9 cellular contexts compared by ENCODE assay signal in the genomic region with DNA sequence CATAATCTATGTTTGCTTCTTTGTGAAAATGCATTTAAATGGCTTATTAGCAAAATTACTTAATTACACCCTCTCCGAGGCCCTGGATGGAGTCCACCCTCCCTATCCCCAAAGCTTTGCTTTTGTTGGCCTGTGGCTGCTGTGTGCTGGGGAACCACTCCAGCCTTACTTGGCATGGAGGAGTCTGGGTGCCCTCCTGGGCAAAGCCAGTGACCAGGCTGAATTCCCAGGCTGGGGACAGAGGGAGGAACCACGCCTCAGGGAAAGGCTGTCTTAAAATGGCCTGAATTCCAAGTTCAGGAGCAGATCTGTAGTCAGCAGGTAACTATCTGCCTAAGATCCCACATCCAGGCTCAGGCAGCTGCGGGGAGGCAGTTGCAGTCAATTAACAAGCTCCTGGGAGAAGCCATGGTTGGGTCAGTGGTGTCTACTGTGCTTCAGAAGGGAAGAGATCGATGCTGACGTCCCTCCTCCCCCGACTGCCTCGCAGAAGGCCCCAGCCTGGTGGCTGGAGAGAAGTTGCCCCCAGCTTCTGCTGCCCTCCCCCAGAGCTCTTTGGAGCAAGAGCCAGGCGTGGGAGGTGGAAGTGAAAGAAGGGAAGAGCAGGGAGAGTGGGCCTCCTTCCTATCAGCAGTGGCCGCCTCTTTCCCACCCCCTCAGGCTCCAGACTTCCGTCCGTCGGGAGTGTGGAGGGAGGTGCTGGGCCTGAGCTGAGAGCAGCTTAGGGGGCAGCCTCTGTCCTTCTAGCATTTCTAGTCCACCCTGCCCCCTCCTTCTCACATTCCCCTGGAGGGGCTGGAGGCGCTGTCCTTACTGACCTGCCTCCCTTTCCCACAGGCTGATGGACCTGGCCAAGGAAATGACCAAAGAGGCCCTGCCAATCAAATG. TPM values are rescaled to one million over a fixed set of nuclear protein-coding genes. Genes with fewer than 3 reads are reported as not detected.
A peak's percentile ranks its signal among the peaks of the same experiment; 100 is the strongest.
DNase-seq lines count a peak whose midpoint lies in the region; ATAC-seq, FAIRE-seq and TF ChIP-seq lines count a peak whose summit lies in the region.
"Had no signal": no experiment of that assay in that cellular context is flagged by ENCODE, and none has a peak within 500 bp of the region (broad histone marks: within the 10 kb centered on the region; RNA-seq: fewer than 3 reads in every experiment).

No MANE protein-coding gene starts in this region.

- H2AFZ ChIP-seq in HepG2 (ENCODE audit: low read length): peak overlapping the region; percentile 23

- TF ChIP-seq RAD21 in HepG2 (CRISPR knock-in tag; IDR thresholded peaks at IDR 0.05): no peak

- H3K4me3 Mint-ChIP-seq in dendritic cell treated with granulocyte-macrophage colony-stimulating factor and Interleukin-4, amounts not matched to agents 40 ng/mL and 50 ng/mL, for 4 days: peak overlapping the region; percentile 52
- H3K4me3 Mint-ChIP-seq: activated B cell treated with CpG ODN at 0.5 μM for 24 hours had no signal

- no peak for FAIRE-seq in HepG2 (lab: Jason Lieb, UNC)

- no peaks in the 10 kb centered on the region for H3K79me2 ChIP-seq in HepG2 (ENCODE audit: insufficient read depth, low read length)

- peaks cover 69% of the 10 kb centered on the region for H3K36me3 Mint-ChIP-seq in dendritic cell treated with granulocyte-macrophage colony-stimulating factor and Interleukin-4, amounts not matched to agents 40 ng/mL and 50 ng/mL, for 4 days (ENCODE audit: low read depth)

- TF ChIP-seq POLR2A in NB4 (IDR thresholded peaks at IDR 0.05; ENCODE audit: extremely low read depth, insufficient read length) (no peak), HepG2 (IDR thresholded peaks at IDR 0.05; ENCODE audit: insufficient read depth in 1 of 2, low read depth in 2 of 2, low read length in 2 of 2) (no peak)

- peak overlapping the region; percentile 77 for H3K27ac Mint-ChIP-seq in dendritic cell treated with granulocyte-macrophage colony-stimulating factor and Interleukin-4, amounts not matched to agents 40 ng/mL and 50 ng/mL, for 4 days
- H3K27ac Mint-ChIP-seq: activated B cell treated with CpG ODN at 0.5 μM for 24 hours had no signal

- peaks cover 1 to 8% of the 10 kb centered on the region in 2 experiments; a peak in 2 of 5 replicates for H3K27me3 ChIP-seq in HepG2 (ENCODE audit: control insufficient read depth in 1 of 2, insufficient read depth in 2 of 2, low read length in 2 of 2)

- DNase-seq in NB4 (ENCODE audit: low read depth): peak; percentile 79
- no peak for DNase-seq in HepG2 (ENCODE audit: low spot score)
- peak in 17 of 49 donors; percentile 34 to 78 (median 55) for DNase-seq in substantia nigra (lab: John Stamatoyannopoulos, UW)
- DNase-seq in HT-29 (ENCODE audit: low spot score): no peak
- DNase-seq in inferior parietal cortex (ENCODE audit: extremely low spot score): no peak
- no peak for DNase-seq in SW480 (ENCODE audit: low spot score)
- DNase-seq: activated B cell treated with CpG ODN at 0.5 μM for 24 hours had no signal

- H3K9me3 Mint-ChIP-seq in dendritic cell treated with granulocyte-macrophage colony-stimulating factor and Interleukin-4, amounts not matched to agents 40 ng/mL and 50 ng/mL, for 4 days: no peaks in the 10 kb centered on the region
- H3K9me3 Mint-ChIP-seq: activated B cell treated with CpG ODN at 0.5 μM for 24 hours had no signal

- no peak for TF ChIP-seq EP300 in HepG2 (IDR thresholded peaks at IDR 0.05; ENCODE audit: low read depth in 2 of 2, low read length in 2 of 2)
- no peak for TF ChIP-seq EP300 in HepG2 (CRISPR knock-in tag; IDR thresholded peaks at IDR 0.05; ENCODE audit: borderline replicate concordance)

- POLR2A ChIA-PET in HepG2 (lab: Yijun Ruan, JAX): interaction anchor here (1.3 to 1.4 kb wide), 2 partner anchors 11 to 12 kb away, joined by 4 to 5 read pairs; a partner anchor contains a TSS

- WGBS in HepG2 (ENCODE audit: low lambda C conversion rate): 23% methylated on average over 7 of the region's 13 CpGs

- H3K9ac ChIP-seq in HepG2 (ENCODE audit: insufficient read depth, low read depth, low read length): peak overlapping the region; percentile 37; the same call in 1 of the 2 replicates

- peaks cover 100% of the 10 kb centered on the region for H3K4me1 Mint-ChIP-seq in dendritic cell treated with granulocyte-macrophage colony-stimulating factor and Interleukin-4, amounts not matched to agents 40 ng/mL and 50 ng/mL, for 4 days (ENCODE audit: low read depth)

- peak overlapping the region; percentile 86 for H3K4me2 ChIP-seq in HepG2 (ENCODE audit: low read depth, low read length)

- intact Hi-C loops in dendritic cell treated with granulocyte-macrophage colony-stimulating factor and Interleukin-4, amounts not matched to agents 40 ng/mL and 50 ng/mL, for 4 days (cut with micrococcal nuclease): no loop called here
- intact Hi-C loops in HepG2 (cut with micrococcal nuclease; ENCODE audit: unreplicated experiment): no loop called here

- TF ChIP-seq CTCF in NB4 (IDR thresholded peaks at IDR 0.05; ENCODE audit: low read depth, low read length): no peak
- TF ChIP-seq CTCF in HepG2 (CRISPR knock-in tag; IDR thresholded peaks at IDR 0.05): no peak

- H3K36me3 ChIP-seq in HepG2 (replicated peaks in 1 of 2; ENCODE audit: control insufficient read depth in 1 of 2, insufficient read depth in 2 of 2, low read length in 2 of 2): no peaks in the 10 kb centered on the region

- no TSS peak for BruUV-seq in HepG2 (replicated peaks; lab: Mats Ljungman, UMichigan)

- H4K20me1 ChIP-seq in HepG2 (ENCODE audit: insufficient read depth, low read length): no peaks in the 10 kb centered on the region

- H3K27ac ChIP-seq in HepG2 (ENCODE audit: extremely low read length, insufficient read depth, low read length) (no peak overlapping the region), substantia nigra (ENCODE audit: low read depth, low read length, poor library complexity, severe bottlenecking) (peak overlapping the region; percentile 69)

- H3K4me3 ChIP-seq in NB4 (ENCODE audit: low read depth, low read length): no peak overlapping the region
- H3K4me3 ChIP-seq in HepG2 (replicated peaks in 1 of 3; ENCODE audit: insufficient read depth in 1 of 3, low read depth in 2 of 3, low read length in 3 of 3): peak overlapping the region; percentile 23 to 61 (median 47); a peak in 5 of 6 replicates

- CTCF ChIA-PET in HepG2 (lab: Yijun Ruan, JAX; ENCODE audit: low intra/inter-chr PET ratio, low total read pairs): no interaction called here

- no peaks in the 10 kb centered on the region for H3K27me3 Mint-ChIP-seq in dendritic cell treated with granulocyte-macrophage colony-stimulating factor and Interleukin-4, amounts not matched to agents 40 ng/mL and 50 ng/mL, for 4 days

- no peaks in the 10 kb centered on the region for H3K9me3 ChIP-seq in HepG2 (ENCODE audit: low read length)

- in situ Hi-C loops in HepG2 (cut with HindIII; ENCODE audit: extremely low pct_ligation_motif_present, low pct_unique_long_range_greater_than_20kb): no loop called here

- peaks cover 29% of the 10 kb centered on the region for H3K4me1 ChIP-seq in HepG2 (ENCODE audit: insufficient read depth, low read length)

- peak; percentile 23 for ATAC-seq in HepG2
- ATAC-seq in GM21737 (IDR thresholded peaks at IDR 0.05; ENCODE audit: unreplicated experiment): no peak

RNA-seq across cellular contexts. Expression of a gene that starts 11.3 kb away (rescaled TPM):
- total RNA-seq in HepG2 (2016; rRNA removed; fragmentation: Illumina TruSeq; extraction: Trizol): 0.18 and 0.24 TPM in 2 replicates
- total RNA-seq in HepG2 (2016; cell fraction: cytosol; rRNA removed; fragmentation: Illumina TruSeq; extraction: Trizol; ENCODE audit: low read depth): not detected in 2 replicates
- 0.12 and 0.17 TPM in 2 replicates for total RNA-seq in HepG2 (2016; cell fraction: insoluble cytoplasmic fraction; rRNA removed; fragmentation: Illumina TruSeq; extraction: Trizol)
- 0.10 and 0.15 TPM in 2 replicates for total RNA-seq in HepG2 (2016; cell fraction: membrane; rRNA removed; fragmentation: Illumina TruSeq; extraction: Trizol)
- 0.34 and 0.43 TPM in 2 replicates for total RNA-seq in HepG2 (2016; cell fraction: nucleus; rRNA removed; fragmentation: Illumina TruSeq; extraction: Trizol)
- polyA plus RNA-seq in HepG2 (2011; rRNA removed): 0.11 and 0.42 TPM in 2 replicates
- 0.15 and 0.32 TPM in 2 replicates for polyA plus RNA-seq in HepG2 (2011; cell fraction: cytosol; rRNA removed)
- 0.71 and 0.77 TPM in 2 replicates for polyA plus RNA-seq in HepG2 (2011; cell fraction: nucleus; rRNA removed)
- polyA plus RNA-seq in HepG2 (2012): 0.28 and 0.65 TPM in 2 replicates
- polyA plus RNA-seq in HepG2 (2016; cell fraction: cytosol; fragmentation: Illumina TruSeq; extraction: Trizol; ENCODE audit: low read depth): 0.10 TPM in 1 of 2 replicates, not detected in the other
- 0.24 and 0.26 TPM in 2 replicates for polyA plus RNA-seq in HepG2 (2016; cell fraction: insoluble cytoplasmic fraction; fragmentation: Illumina TruSeq; extraction: Trizol; ENCODE audit: low read depth)
- polyA plus RNA-seq in HepG2 (2016; cell fraction: membrane; fragmentation: Illumina TruSeq; extraction: Trizol; ENCODE audit: low read depth): 0.21 TPM in 1 of 2 replicates, not detected in the other
- polyA plus RNA-seq in HepG2 (2016; cell fraction: nucleus; fragmentation: Illumina TruSeq; extraction: Trizol; ENCODE audit: insufficient read depth, low read depth): 0.43 and 0.83 TPM in 2 replicates
- 0.28 TPM in 1 of 2 replicates, not detected in the other for polyA minus RNA-seq in HepG2 (2011; rRNA and poly(A)+ RNA removed; ENCODE audit: low replicate concordance)
- polyA minus RNA-seq in HepG2 (2011; cell fraction: cytosol; rRNA and poly(A)+ RNA removed): 0.18 and 0.69 TPM in 2 replicates
- polyA minus RNA-seq in HepG2 (2011; cell fraction: nucleus; rRNA and poly(A)+ RNA removed): 0.50 and 0.64 TPM in 2 replicates
- not detected in 2 replicates for total RNA-seq in HT-29 (2014; rRNA removed; shearing (Covaris generic))

RNA-seq across cellular contexts. Expression of a gene that starts 40.1 kb away (rescaled TPM):
- 9.0 and 14.3 TPM in 2 replicates for total RNA-seq in HepG2 (2016; rRNA removed; fragmentation: Illumina TruSeq; extraction: Trizol)
- 2.0 and 2.3 TPM in 2 replicates for total RNA-seq in HepG2 (2016; cell fraction: cytosol; rRNA removed; fragmentation: Illumina TruSeq; extraction: Trizol; ENCODE audit: low read depth)
- total RNA-seq in HepG2 (2016; cell fraction: insoluble cytoplasmic fraction; rRNA removed; fragmentation: Illumina TruSeq; extraction: Trizol): 7.0 and 14.3 TPM in 2 replicates
- total RNA-seq in HepG2 (2016; cell fraction: membrane; rRNA removed; fragmentation: Illumina TruSeq; extraction: Trizol): 4.2 and 4.3 TPM in 2 replicates
- 17.7 and 19.8 TPM in 2 replicates for total RNA-seq in HepG2 (2016; cell fraction: nucleus; rRNA removed; fragmentation: Illumina TruSeq; extraction: Trizol)
- polyA plus RNA-seq in HepG2 (2011; rRNA removed): 20.1 and 22.0 TPM in 2 replicates
- polyA plus RNA-seq in HepG2 (2011; cell fraction: cytosol; rRNA removed): 14.1 and 15.1 TPM in 2 replicates
- polyA plus RNA-seq in HepG2 (2011; cell fraction: nucleus; rRNA removed): 24.3 and 28.3 TPM in 2 replicates
- polyA plus RNA-seq in HepG2 (2012): 9.5 and 10.1 TPM in 2 replicates
- polyA plus RNA-seq in HepG2 (2016; cell fraction: cytosol; fragmentation: Illumina TruSeq; extraction: Trizol; ENCODE audit: low read depth): 1.2 and 1.4 TPM in 2 replicates
- 5.4 and 6.6 TPM in 2 replicates for polyA plus RNA-seq in HepG2 (2016; cell fraction: insoluble cytoplasmic fraction; fragmentation: Illumina TruSeq; extraction: Trizol; ENCODE audit: low read depth)
- 1.6 and 1.7 TPM in 2 replicates for polyA plus RNA-seq in HepG2 (2016; cell fraction: membrane; fragmentation: Illumina TruSeq; extraction: Trizol; ENCODE audit: low read depth)
- 20.3 and 21.5 TPM in 2 replicates for polyA plus RNA-seq in HepG2 (2016; cell fraction: nucleus; fragmentation: Illumina TruSeq; extraction: Trizol; ENCODE audit: insufficient read depth, low read depth)
- 49.6 and 66.8 TPM in 2 replicates for polyA minus RNA-seq in HepG2 (2011; rRNA and poly(A)+ RNA removed; ENCODE audit: low replicate concordance)
- polyA minus RNA-seq in HepG2 (2011; cell fraction: cytosol; rRNA and poly(A)+ RNA removed): 12.2 and 12.8 TPM in 2 replicates
- polyA minus RNA-seq in HepG2 (2011; cell fraction: nucleus; rRNA and poly(A)+ RNA removed): 26.4 and 31.6 TPM in 2 replicates
- 5.2 and 6.2 TPM in 2 replicates for total RNA-seq in HT-29 (2014; rRNA removed; shearing (Covaris generic))

RNA-seq across cellular contexts. Expression of a gene that starts 53.7 kb away (rescaled TPM):
- not detected in 2 replicates for total RNA-seq in HepG2 (2016; rRNA removed; fragmentation: Illumina TruSeq; extraction: Trizol)
- not detected in 2 replicates for total RNA-seq in HepG2 (2016; cell fraction: cytosol; rRNA removed; fragmentation: Illumina TruSeq; extraction: Trizol; ENCODE audit: low read depth)
- not detected in 2 replicates for total RNA-seq in HepG2 (2016; cell fraction: insoluble cytoplasmic fraction; rRNA removed; fragmentation: Illumina TruSeq; extraction: Trizol)
- total RNA-seq in HepG2 (2016; cell fraction: membrane; rRNA removed; fragmentation: Illumina TruSeq; extraction: Trizol): not detected in 2 replicates
- total RNA-seq in HepG2 (2016; cell fraction: nucleus; rRNA removed; fragmentation: Illumina TruSeq; extraction: Trizol): not detected in 2 replicates
- polyA plus RNA-seq in HepG2 (2011; rRNA removed): not detected in 2 replicates
- not detected in 2 replicates for polyA plus RNA-seq in HepG2 (2011; cell fraction: cytosol; rRNA removed)
- not detected in 2 replicates for polyA plus RNA-seq in HepG2 (2011; cell fraction: nucleus; rRNA removed)
- polyA plus RNA-seq in HepG2 (2012): not detected in 2 replicates
- polyA plus RNA-seq in HepG2 (2016; cell fraction: cytosol; fragmentation: Illumina TruSeq; extraction: Trizol; ENCODE audit: low read depth): not detected in 2 replicates
- not detected in 2 replicates for polyA plus RNA-seq in HepG2 (2016; cell fraction: insoluble cytoplasmic fraction; fragmentation: Illumina TruSeq; extraction: Trizol; ENCODE audit: low read depth)
- not detected in 2 replicates for polyA plus RNA-seq in HepG2 (2016; cell fraction: membrane; fragmentation: Illumina TruSeq; extraction: Trizol; ENCODE audit: low read depth)
- polyA plus RNA-seq in HepG2 (2016; cell fraction: nucleus; fragmentation: Illumina TruSeq; extraction: Trizol; ENCODE audit: insufficient read depth, low read depth): not detected in 2 replicates
- polyA minus RNA-seq in HepG2 (2011; rRNA and poly(A)+ RNA removed; ENCODE audit: low replicate concordance): not detected in 2 replicates
- not detected in 2 replicates for polyA minus RNA-seq in HepG2 (2011; cell fraction: cytosol; rRNA and poly(A)+ RNA removed)
- not detected in 2 replicates for polyA minus RNA-seq in HepG2 (2011; cell fraction: nucleus; rRNA and poly(A)+ RNA removed)
- not detected in 2 replicates for total RNA-seq in HT-29 (2014; rRNA removed; shearing (Covaris generic))
- total RNA-seq: activated B cell treated with CpG ODN at 0.5 μM for 24 hours had no signal
